8 cellular contexts compared by ENCODE assay signal in genomic region chr19:34667349-34668076, GRCh38.
DNase-seq lines count a peak whose midpoint lies in the region; ATAC-seq and TF ChIP-seq lines count a peak whose summit lies in the region.

No MANE protein-coding gene starts in this region.

- H3K27ac ChIP-seq in brain microvascular endothelial cell = no peak overlapping the region
- H3K27ac ChIP-seq in mucosa of rectum (ENCODE audit: low read depth in 2 of 2, low read length in 2 of 2) = peak overlapping the region in 1 of 2 donors; percentile 23

- H3K36me3 ChIP-seq in brain microvascular endothelial cell (replicated peaks) (no peaks in the 10 kb centered on the region), mucosa of rectum (ENCODE audit: control insufficient read depth in 2 of 2, insufficient read depth in 2 of 2, low read length in 2 of 2) (no peaks in the 10 kb centered on the region)

- peak overlapping the region; percentile 3 for H3K4me3 ChIP-seq in brain microvascular endothelial cell (ENCODE audit: low read depth, low read length)
- H3K4me3 ChIP-seq in mucosa of rectum (ENCODE audit: low read length in 2 of 2) = peak overlapping the region; percentile 55 to 61

- no peaks in the 10 kb centered on the region for H3K9me3 ChIP-seq in mucosa of rectum (ENCODE audit: control insufficient read depth in 2 of 2, low read length in 2 of 2)

- no peak for ATAC-seq in HG03342 (IDR thresholded peaks at IDR 0.05; ENCODE audit: unreplicated experiment)
- ATAC-seq in GM19023 (IDR thresholded peaks at IDR 0.05; ENCODE audit: unreplicated experiment) = no peak

- no peaks in the 10 kb centered on the region for H3K4me1 ChIP-seq in mucosa of rectum (ENCODE audit: control insufficient read depth in 2 of 2, insufficient read depth in 2 of 2, low read length in 2 of 2)

- DNase-seq in DMS79 (lab: John Stamatoyannopoulos, UW) (peak; percentile 68), NCI-H1105 treated with DMSO at 0.1 percent for 48 hours (lab: John Stamatoyannopoulos, UW) (peak; percentile 42), brain microvascular endothelial cell (no peak), GM20000 (ENCODE audit: low spot score) (no peak), globus pallidus (ENCODE audit: low spot score) (no peak)

- no peak for TF ChIP-seq CTCF in brain microvascular endothelial cell (IDR thresholded peaks at IDR 0.05; ENCODE audit: low read depth, low read length, missing control alignments)
- TF ChIP-seq CTCF in GM20000 (IDR thresholded peaks at IDR 0.05; ENCODE audit: extremely low read depth, missing control alignments) = no peak

- H3K9ac ChIP-seq in mucosa of rectum (ENCODE audit: low read depth in 1 of 2, low read length in 2 of 2) = peak overlapping the region in 1 of 2 donors; percentile 51

- in situ Hi-C loops in brain microvascular endothelial cell (cut with HindIII; ENCODE audit: low pct_ligation_motif_present, low sequenced_read_pairs) = no loop called here

- H3K27me3 ChIP-seq in brain microvascular endothelial cell (replicated peaks) (no peaks in the 10 kb centered on the region), mucosa of rectum (ENCODE audit: control insufficient read depth in 2 of 2, insufficient read depth in 2 of 2, low read length in 2 of 2) (no peaks in the 10 kb centered on the region)

Comparison
In these comparisons a context has a peak if more than half of its experiments do, and no peak if none do; other contexts are left out.
1. DNase-seq: peak in DMS79 (single experiment) and NCI-H1105 treated with DMSO at 0.1 percent for 48 hours (single experiment); none in brain microvascular endothelial cell (single experiment), GM20000 (single experiment) and globus pallidus (single experiment).